ENCODE assay signal across 8 cellular contexts in genomic region chr4:153083447-153083921, GRCh38.
DNase-seq lines count a peak whose midpoint lies in the region; ATAC-seq and TF ChIP-seq lines count a peak whose summit lies in the region.

No MANE protein-coding gene starts in this region.

- H3K27ac ChIP-seq in A673 (ENCODE audit: low read depth, low read length, poor library complexity, severe bottlenecking) (no peak overlapping the region), smooth muscle cell (ENCODE audit: low read depth) (no peak overlapping the region)

- H3K27me3 ChIP-seq in A673 (replicated peaks; ENCODE audit: insufficient read depth, low read depth, low read length, poor library complexity) (no peaks in the 10 kb centered on the region), smooth muscle cell (ENCODE audit: low read depth) (no peaks in the 10 kb centered on the region)

- no peaks in the 10 kb centered on the region for H3K79me2 ChIP-seq in smooth muscle cell (ENCODE audit: low read depth)

- H2AFZ ChIP-seq in smooth muscle cell (ENCODE audit: low read depth) = peak overlapping the region; percentile 81

- no peaks in the 10 kb centered on the region for H3K27me3 Mint-ChIP-seq in MCF 10A (ENCODE audit: insufficient read depth, unreplicated experiment)

- ATAC-seq in GM18498 (IDR thresholded peaks at IDR 0.05; ENCODE audit: unreplicated experiment) (peak; percentile 83), HG02943 (IDR thresholded peaks at IDR 0.05; ENCODE audit: low read depth, unreplicated experiment) (peak; percentile 55)

- POLR2A ChIA-PET in A673 (lab: Charles Lee; ENCODE audit: low non-redundant PET) (no interaction called here), MCF 10A (lab: Yijun Ruan, JAX) (interaction anchor here (0.7 to 2.5 kb wide), 9 partner anchors 9 to 237 kb away, joined by 3 to 9 read pairs (median 6); partner anchors contain the start of gene FHDC1)

- CTCF ChIA-PET in A673 (lab: Charles Lee) (interaction anchor here (0.6 to 3.0 kb wide), 8 partner anchors 9 to 582 kb away, joined by 3 to 39 read pairs (median 6); no protein-coding TSS in a partner anchor), MCF 10A (lab: Yijun Ruan, JAX) (interaction anchor here (0.5 to 8.1 kb wide), 63 partner anchors 8 to 1926 kb away, joined by 3 to 235 read pairs (median 4); partner anchors contain the start of genes ARFIP1 and TIGD4)

- BruUV-seq in A673 (replicated peaks; lab: Mats Ljungman, UMichigan) = no TSS peak
- no TSS peak for BruUV-seq in MCF 10A (replicated peaks; lab: Mats Ljungman, UMichigan)

- no peaks in the 10 kb centered on the region for H3K9me3 Mint-ChIP-seq in MCF 10A (ENCODE audit: unreplicated experiment)

- H3K9ac ChIP-seq in smooth muscle cell (ENCODE audit: low read depth) = no peak overlapping the region

- peak; percentile 71 for TF ChIP-seq CTCF in A673 (conservative IDR thresholded peaks at IDR 0.05; ENCODE audit: low read depth, low read length)
- peak; percentile 57 for TF ChIP-seq CTCF in MCF 10A (IDR thresholded peaks at IDR 0.05; ENCODE audit: unreplicated experiment)
- TF ChIP-seq CTCF in smooth muscle cell (IDR thresholded peaks at IDR 0.05; ENCODE audit: borderline replicate concordance, insufficient read depth, poor library complexity, severe bottlenecking) = peak; percentile 56

- no peaks in the 10 kb centered on the region for H3K36me3 Mint-ChIP-seq in MCF 10A (ENCODE audit: insufficient read depth, unreplicated experiment)

- no peaks in the 10 kb centered on the region for H4K20me1 ChIP-seq in smooth muscle cell (ENCODE audit: low read depth)

- DNase-seq in A673 (ENCODE audit: low spot score) = peak; percentile 88
- DNase-seq in NCI-H1694 (lab: John Stamatoyannopoulos, UW) = peak; percentile 79
- peak; percentile 15 for DNase-seq in T follicular helper cell (ENCODE audit: low read depth)
- DNase-seq in MCF 10A (ENCODE audit: unreplicated experiment) = peak; percentile 83
- DNase-seq in iPS-NIHi11 (ENCODE audit: low spot score) = peak; percentile 89
- no peak for DNase-seq in smooth muscle cell (lab: John Stamatoyannopoulos, UW; ENCODE audit: unreplicated experiment)

- H3K4me3 Mint-ChIP-seq in MCF 10A (ENCODE audit: unreplicated experiment) = no peak overlapping the region

- 18% methylated on average over 7 of the region's 7 CpGs for WGBS in smooth muscle cell (ENCODE audit: low lambda C conversion rate)

- H3K4me2 ChIP-seq in smooth muscle cell = peak overlapping the region; percentile 42

- no peaks in the 10 kb centered on the region for H3F3A ChIP-seq in smooth muscle cell (ENCODE audit: low read depth)

- peak overlapping the region; percentile 67 for H3K27ac Mint-ChIP-seq in MCF 10A (ENCODE audit: low read depth, unreplicated experiment)

- intact Hi-C loops in A673 (cut with micrococcal nuclease; ENCODE audit: unreplicated experiment) (loop anchor here (1.0 to 5.0 kb wide), 2 partner anchors 45 to 146 kb away; partner anchors contain the start of gene FHDC1), MCF 10A (cut with micrococcal nuclease) (loop anchor here (1.0 to 10.0 kb wide), 4 partner anchors 45 to 491 kb away; partner anchors contain the start of gene FHDC1)

- peaks cover 15% of the 10 kb centered on the region for H3K4me1 Mint-ChIP-seq in MCF 10A (ENCODE audit: insufficient read depth, unreplicated experiment)

- H3K4me1 ChIP-seq in A673 (ENCODE audit: insufficient read depth, low read length, poor library complexity, severe bottlenecking) (peaks cover 23% of the 10 kb centered on the region), smooth muscle cell (ENCODE audit: low read depth) (peaks cover 14% of the 10 kb centered on the region)

- H3K4me3 ChIP-seq in A673 (ENCODE audit: low read depth, low read length, poor library complexity, severe bottlenecking) = no peak overlapping the region
- H3K4me3 ChIP-seq in smooth muscle cell = no peak overlapping the region

- H3K36me3 ChIP-seq in A673 (ENCODE audit: insufficient read depth, low read length, poor library complexity, severe bottlenecking) = no peaks in the 10 kb centered on the region
- no peaks in the 10 kb centered on the region for H3K36me3 ChIP-seq in smooth muscle cell (ENCODE audit: low read depth)

- H3K9me3 ChIP-seq in A673 (ENCODE audit: low read depth, low read length, poor library complexity, severe bottlenecking) = no peaks in the 10 kb centered on the region
- no peaks in the 10 kb centered on the region for H3K9me3 ChIP-seq in smooth muscle cell (replicated peaks; ENCODE audit: low read depth)
